In the genomic region with DNA sequence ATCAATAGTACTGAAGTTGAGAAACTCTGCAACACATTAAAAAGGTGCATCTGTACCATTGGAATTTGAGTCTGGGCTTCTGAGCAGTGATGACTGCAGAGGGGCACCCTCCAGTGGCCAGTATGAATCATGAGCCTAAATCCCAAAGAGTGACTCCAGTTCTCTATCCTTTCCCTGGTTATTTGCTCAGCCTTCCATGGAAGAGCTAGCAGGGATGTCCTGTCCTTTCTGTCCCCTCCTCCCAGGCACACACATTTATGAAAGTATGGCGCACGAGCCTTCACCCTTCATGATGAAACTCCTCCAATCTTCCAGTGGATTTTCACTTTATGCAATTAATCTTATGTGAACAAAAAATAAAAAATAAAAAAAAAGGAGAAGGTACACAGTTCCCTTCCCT, we compare ENCODE assay signal across 12 cellular contexts.
A peak's percentile ranks its signal among the peaks of the same experiment; 100 is the strongest.
DNase-seq lines count a peak whose midpoint lies in the region; ATAC-seq, FAIRE-seq and TF ChIP-seq lines count a peak whose summit lies in the region.
"Had no signal": no experiment of that assay in that cellular context is flagged by ENCODE, and none has a peak within 500 bp of the region (broad histone marks: within the 10 kb centered on the region; RNA-seq: fewer than 3 reads in every experiment).

No MANE protein-coding gene starts in this region.

- no peaks in the 10 kb centered on the region for H3K4me1 ChIP-seq in kidney (ENCODE audit: control insufficient read depth in 1 of 2, insufficient read depth in 1 of 2, low read depth in 1 of 2, low read length in 2 of 2)

- no peak overlapping the region for H3K27ac Mint-ChIP-seq in activated CD4-positive, alpha-beta memory T cell treated with anti-CD3 and anti-CD28 coated beads, Interleukin-2, amount 10 ng/mL, durations not matched to agents 7 days and 5 days
- H3K27ac Mint-ChIP-seq: dendritic cell treated with granulocyte-macrophage colony-stimulating factor and Interleukin-4, amounts not matched to agents 40 ng/mL and 50 ng/mL, for 4 days had no signal

- no peaks in the 10 kb centered on the region for H3K36me3 ChIP-seq in kidney (ENCODE audit: control insufficient read depth in 1 of 2, insufficient read depth in 2 of 2, low read length in 2 of 2)
- H3K36me3 ChIP-seq: ovary, stomach had no signal

- ATAC-seq in GM21447 (IDR thresholded peaks at IDR 0.05; ENCODE audit: unreplicated experiment) (no peak), HG02884 (IDR thresholded peaks at IDR 0.05; ENCODE audit: unreplicated experiment) (no peak)

- no peaks in the 10 kb centered on the region for H3K36me3 Mint-ChIP-seq in activated CD4-positive, alpha-beta memory T cell treated with anti-CD3 and anti-CD28 coated beads, Interleukin-2, amount 10 ng/mL, durations not matched to agents 7 days and 5 days (ENCODE audit: low read depth)

- no peaks in the 10 kb centered on the region for H3K9me3 Mint-ChIP-seq in activated CD4-positive, alpha-beta memory T cell treated with anti-CD3 and anti-CD28 coated beads, Interleukin-2, amount 10 ng/mL, durations not matched to agents 7 days and 5 days
- H3K9me3 Mint-ChIP-seq: dendritic cell treated with granulocyte-macrophage colony-stimulating factor and Interleukin-4, amounts not matched to agents 40 ng/mL and 50 ng/mL, for 4 days had no signal

- peaks cover 47% of the 10 kb centered on the region for H3K4me1 Mint-ChIP-seq in activated CD4-positive, alpha-beta memory T cell treated with anti-CD3 and anti-CD28 coated beads, Interleukin-2, amount 10 ng/mL, durations not matched to agents 7 days and 5 days

- H3K27me3 Mint-ChIP-seq in activated CD4-positive, alpha-beta memory T cell treated with anti-CD3 and anti-CD28 coated beads, Interleukin-2, amount 10 ng/mL, durations not matched to agents 7 days and 5 days, result peaks cover 50% of the 10 kb centered on the region

- H3K27ac ChIP-seq in C4-2B (no peak overlapping the region), VCaP (no peak overlapping the region), kidney (ENCODE audit: low read depth in 2 of 2, low read length in 2 of 2) (no peak overlapping the region)
- H3K27ac ChIP-seq: ovary, stomach had no signal

- no peaks in the 10 kb centered on the region for H3K9me3 ChIP-seq in kidney (ENCODE audit: control insufficient read depth in 1 of 2, low read length in 2 of 2)
- H3K9me3 ChIP-seq: ovary, stomach had no signal

- CTCF ChIA-PET in activated CD4-positive, alpha-beta memory T cell treated with anti-CD3 and anti-CD28 coated beads, Interleukin-2, amount 10 ng/mL, durations not matched to agents 7 days and 5 days (lab: Charles Lee), result interaction anchor here (0.9 to 8.1 kb wide), 15 partner anchors 22 to 387 kb away, joined by 3 to 104 read pairs (median 5); a partner anchor contains a TSS

- DNase-seq in HPDE6-E6E7 (ENCODE audit: extremely low spot score), result peak; percentile 45
- DNase-seq in kidney, result no peak
- DNase-seq in activated CD4-positive, alpha-beta memory T cell treated with anti-CD3 and anti-CD28 coated beads, Interleukin-2, amount 10 ng/mL, durations not matched to agents 7 days and 5 days, result no peak
- no peak for DNase-seq in stimulated activated CD4-positive, alpha-beta T cell treated with anti-CD3 and anti-CD28 coated beads, Interleukin-4, amount 100 ng/mL, for 1 hour
- DNase-seq: ovary, stomach had no signal

- H3K9ac ChIP-seq in kidney (ENCODE audit: low read length in 2 of 2), result no peak overlapping the region

- no peak overlapping the region for H3K4me3 ChIP-seq in kidney (ENCODE audit: low read length in 2 of 2)
- H3K4me3 ChIP-seq: ovary, stomach had no signal

- H3K4me3 Mint-ChIP-seq in activated CD4-positive, alpha-beta memory T cell treated with anti-CD3 and anti-CD28 coated beads, Interleukin-2, amount 10 ng/mL, durations not matched to agents 7 days and 5 days, result no peak overlapping the region
- H3K4me3 Mint-ChIP-seq: dendritic cell treated with granulocyte-macrophage colony-stimulating factor and Interleukin-4, amounts not matched to agents 40 ng/mL and 50 ng/mL, for 4 days had no signal

- FAIRE-seq in kidney (lab: Jason Lieb, UNC), result no peak
- FAIRE-seq: TTC549 had no signal

- TF ChIP-seq CTCF in C4-2B (conservative IDR thresholded peaks at IDR 0.05) (peak; percentile 67), VCaP (conservative IDR thresholded peaks at IDR 0.05) (peak; percentile 77), kidney (IDR thresholded peaks at IDR 0.05; ENCODE audit: borderline replicate concordance, extremely low read depth, insufficient read depth) (peak; percentile 11)

- intact Hi-C loops in kidney (cut with DNase I), result loop anchor here (10.0 kb wide), 1 partner anchor 250 kb away; no protein-coding TSS in a partner anchor

- POLR2A ChIA-PET in activated CD4-positive, alpha-beta memory T cell treated with anti-CD3 and anti-CD28 coated beads, Interleukin-2, amount 10 ng/mL, durations not matched to agents 7 days and 5 days (lab: Charles Lee), result interaction anchor here (0.6 to 1.7 kb wide), 3 partner anchors 133 to 255 kb away, joined by 3 to 5 read pairs (median 3); a partner anchor contains a TSS

Comparison
In these comparisons a context has a peak if more than half of its experiments do, and no peak if none do; other contexts are left out.
1. CTCF ChIP-seq: peak in every context shown above with its lines; median percentile 77 in VCaP; 67 in C4-2B; 11 in kidney.